ENCODE assay signal across 8 cellular contexts in genomic region chr1:66402194-66402593, GRCh38.
DNase-seq lines count a peak whose midpoint lies in the region; ATAC-seq and TF ChIP-seq lines count a peak whose summit lies in the region.

No MANE protein-coding gene starts in this region.

- no peak overlapping the region for H3K27ac Mint-ChIP-seq in activated CD4-positive, alpha-beta memory T cell treated with anti-CD3 and anti-CD28 coated beads for 36 hours

- peak; percentile 79 for ATAC-seq in HG03159 (IDR thresholded peaks at IDR 0.05; ENCODE audit: unreplicated experiment)
- ATAC-seq in foreskin keratinocyte, result no peak

- no peaks in the 10 kb centered on the region for H3K9me3 Mint-ChIP-seq in activated CD4-positive, alpha-beta memory T cell treated with anti-CD3 and anti-CD28 coated beads for 36 hours

- POLR2A ChIA-PET in activated CD4-positive, alpha-beta memory T cell treated with anti-CD3 and anti-CD28 coated beads for 36 hours (lab: Charles Lee), result no interaction called here

- H3K36me3 ChIP-seq in adipocyte (ENCODE audit: control insufficient read depth, insufficient read depth, low read length, severe bottlenecking), result no peaks in the 10 kb centered on the region

- CTCF ChIA-PET in activated CD4-positive, alpha-beta memory T cell treated with anti-CD3 and anti-CD28 coated beads for 36 hours (lab: Charles Lee), result interaction anchor here (1.3 to 3.1 kb wide), 3 partner anchors 34 to 44 kb away, joined by 3 to 11 read pairs (median 7); no protein-coding TSS in a partner anchor

- H3K9ac ChIP-seq in adipocyte (ENCODE audit: low read length), result no peak overlapping the region

- no peaks in the 10 kb centered on the region for H3K27me3 Mint-ChIP-seq in activated CD4-positive, alpha-beta memory T cell treated with anti-CD3 and anti-CD28 coated beads for 36 hours

- no peak for TF ChIP-seq CTCF in foreskin keratinocyte (conservative IDR thresholded peaks at IDR 0.05)

- peak; percentile 58 for DNase-seq in AG08395 (ENCODE audit: low spot score)
- DNase-seq in GM19240 (ENCODE audit: insufficient read length, low spot score), result peak; percentile 61
- DNase-seq in adipocyte (ENCODE audit: low read depth), result peak; percentile 50
- DNase-seq in pons (ENCODE audit: low spot score), result peak; percentile 49
- no peak for DNase-seq in DMS114 treated with DMSO at 0.1 percent for 48 hours (lab: John Stamatoyannopoulos, UW; ENCODE audit: unreplicated experiment)
- no peak for DNase-seq in activated CD4-positive, alpha-beta memory T cell treated with anti-CD3 and anti-CD28 coated beads for 36 hours
- no peak for DNase-seq in foreskin keratinocyte

- intact Hi-C loops in activated CD4-positive, alpha-beta memory T cell treated with anti-CD3 and anti-CD28 coated beads for 36 hours (cut with micrococcal nuclease), result no loop called here

- H3K4me1 ChIP-seq in adipocyte (ENCODE audit: control insufficient read depth, insufficient read depth, low read length) (peaks cover 31% of the 10 kb centered on the region), foreskin keratinocyte (no peaks in the 10 kb centered on the region)

- peaks cover 31% of the 10 kb centered on the region for H3K4me1 Mint-ChIP-seq in activated CD4-positive, alpha-beta memory T cell treated with anti-CD3 and anti-CD28 coated beads for 36 hours (ENCODE audit: low read depth)

- H3K27me3 ChIP-seq in adipocyte (replicated peaks; ENCODE audit: control insufficient read depth, insufficient read depth, low read length) (no peaks in the 10 kb centered on the region), foreskin keratinocyte (peaks cover 4% of the 10 kb centered on the region)

- H3K36me3 Mint-ChIP-seq in activated CD4-positive, alpha-beta memory T cell treated with anti-CD3 and anti-CD28 coated beads for 36 hours, result no peaks in the 10 kb centered on the region

- H3K4me3 ChIP-seq in adipocyte (ENCODE audit: low read length), result peak overlapping the region; percentile 24

- no peak overlapping the region for H3K4me3 Mint-ChIP-seq in activated CD4-positive, alpha-beta memory T cell treated with anti-CD3 and anti-CD28 coated beads for 36 hours

- no peaks in the 10 kb centered on the region for H3K9me3 ChIP-seq in adipocyte (ENCODE audit: control insufficient read depth, low read length)

- no peak overlapping the region for H3K27ac ChIP-seq in foreskin keratinocyte

Comparison
In these comparisons a context has a peak if more than half of its experiments do, and no peak if none do; other contexts are left out.
1. DNase-seq: peak in AG08395 (single experiment), GM19240 (single experiment), adipocyte (single experiment) and pons (single experiment); none in DMS114 treated with DMSO at 0.1 percent for 48 hours (single experiment), activated CD4-positive, alpha-beta memory T cell treated with anti-CD3 and anti-CD28 coated beads for 36 hours (single experiment) and foreskin keratinocyte (0 of 2).